Comparison of ENCODE assay signal across 13 cellular contexts in genomic region chr1:16068356-16069270, GRCh38. TPM values are rescaled to one million over a fixed set of nuclear protein-coding genes. Genes with fewer than 3 reads are reported as not detected.
DNase-seq lines count a peak whose midpoint lies in the region; TF ChIP-seq lines count a peak whose summit lies in the region.
"Had no signal": no experiment of that assay in that cellular context is flagged by ENCODE, and none has a peak within 500 bp of the region (broad histone marks: within the 10 kb centered on the region; RNA-seq: fewer than 3 reads in every experiment).

No MANE protein-coding gene starts in this region.

- peak; percentile 62 for DNase-seq in EH (ENCODE audit: low read depth)
- peak; percentile 80 to 95 (median 92) for DNase-seq in adrenal gland
- DNase-seq in left ventricle myocardium inferior: peak; percentile 65
- peak; percentile 56 for DNase-seq in pons (ENCODE audit: low spot score)
- DNase-seq in COR-L47 (lab: John Stamatoyannopoulos, UW): no peak
- DNase-seq in SJCRH30: no peak
- DNase-seq in NCI-H82 treated with DMSO at 0.1 percent for 48 hours (lab: John Stamatoyannopoulos, UW; ENCODE audit: unreplicated experiment): no peak
- no peak for DNase-seq in NCI-H146 (lab: John Stamatoyannopoulos, UW)
- DNase-seq: activated naive CD8-positive, alpha-beta T cell treated with anti-CD3 and anti-CD28 coated beads, Interleukin-2, amount 50 U/mL, for 24 hours; NCI-H446 treated with DMSO at 0.1 percent for 48 hours had no signal

- WGBS in adrenal gland, 4 donors: 43 to 72% (median 49%) methylated on average over 5 to 11 of the region's 11 CpGs

- no peaks in the 10 kb centered on the region for H3K36me3 ChIP-seq in adrenal gland (replicated peaks in 1 of 2)
- no peaks in the 10 kb centered on the region for H3K36me3 ChIP-seq in left ventricle myocardium inferior
- no peaks in the 10 kb centered on the region for H3K36me3 ChIP-seq in SJCRH30

- peak overlapping the region in 3 of 5 donors; percentile 57 to 83 (median 75) for H3K27ac ChIP-seq in adrenal gland
- H3K27ac ChIP-seq in left ventricle myocardium inferior (replicated peaks): peak overlapping the region; percentile 65
- no peak overlapping the region for H3K27ac ChIP-seq in SJCRH30
- H3K27ac ChIP-seq: SK-N-MC had no signal

- peaks cover 24 to 36% of the 10 kb centered on the region in 2 donors for H3K4me1 ChIP-seq in adrenal gland (replicated peaks in 1 of 2)
- peaks cover 41% of the 10 kb centered on the region for H3K4me1 ChIP-seq in left ventricle myocardium inferior
- peaks cover 15% of the 10 kb centered on the region for H3K4me1 ChIP-seq in SJCRH30

- intact Hi-C loops in adrenal gland (cut with DNase I) (no loop called here), left ventricle myocardium inferior (cut with micrococcal nuclease) (no loop called here)

- H3K4me3 ChIP-seq in adrenal gland: no peak overlapping the region
- H3K4me3 ChIP-seq in left ventricle myocardium inferior: no peak overlapping the region
- H3K4me3 ChIP-seq in SJCRH30: no peak overlapping the region
- H3K4me3 ChIP-seq: SK-N-MC, smooth muscle cell had no signal

- H3K9me3 ChIP-seq in adrenal gland (replicated peaks in 1 of 3) (no peaks in the 10 kb centered on the region), left ventricle myocardium inferior (replicated peaks) (no peaks in the 10 kb centered on the region), SJCRH30 (replicated peaks) (no peaks in the 10 kb centered on the region)

- no peaks in the 10 kb centered on the region for H3K27me3 ChIP-seq in adrenal gland
- peaks cover 12% of the 10 kb centered on the region for H3K27me3 ChIP-seq in left ventricle myocardium inferior (ENCODE audit: low read depth)
- H3K27me3 ChIP-seq in SJCRH30: peaks cover 52% of the 10 kb centered on the region

- TF ChIP-seq CTCF in adrenal gland (IDR thresholded peaks at IDR 0.05) (no peak), left ventricle myocardium inferior (IDR thresholded peaks at IDR 0.05; ENCODE audit: borderline replicate concordance) (no peak)

- no peak for TF ChIP-seq POLR2A in adrenal gland (IDR thresholded peaks at IDR 0.05)

RNA-seq across cellular contexts. Expression of gene FAM131C, which starts 4.8 kb away (rescaled TPM):
- total RNA-seq in adrenal gland (10 to 100 TPM in 2 of 8 donors, 1 to 10 TPM in 6; 3.4 to 12.0 (median 7.7) TPM), left ventricle myocardium inferior (5.4 TPM)
- 1 to 10 TPM; 3.0 to 5.0 (median 3.8) TPM for polyA plus RNA-seq in adrenal gland
- 0.10 TPM in 1 of 2 replicates, not detected in the other for total RNA-seq in SJCRH30 (2014; rRNA removed; shearing (Covaris generic))

RNA-seq across cellular contexts. Expression of gene CLCNKB, which starts 25.0 kb away (rescaled TPM):
- total RNA-seq in adrenal gland (1 to 10 TPM in 7 of 8 donors, under 1 TPM in 1; 0.69 to 9.9 (median 2.9) TPM), left ventricle myocardium inferior (1.3 TPM)
- 1 to 10 TPM in 2 of 3 donors, under 1 TPM in 1; 0.88 to 4.4 (median 2.4) TPM for polyA plus RNA-seq in adrenal gland
- 0.08 TPM in 1 of 2 replicates, not detected in the other for total RNA-seq in SJCRH30 (2014; rRNA removed; shearing (Covaris generic))

RNA-seq across cellular contexts. Expression of gene CLCNKA, which starts 46.8 kb away (rescaled TPM):
- 1 to 10 TPM in 5 of 8 donors, under 1 TPM in 3; 0.18 to 4.9 (median 1.7) TPM for total RNA-seq in adrenal gland
- 10 to 100 TPM in 1 of 3 donors, 1 to 10 TPM in 2; 1.5 to 52.5 (median 8.2) TPM for polyA plus RNA-seq in adrenal gland
- 0.16 TPM for total RNA-seq in left ventricle myocardium inferior
- 0.42 TPM in 1 of 2 replicates, not detected in the other for total RNA-seq in SJCRH30 (2014; rRNA removed; shearing (Covaris generic))
- total RNA-seq: epithelial cell of proximal tubule, smooth muscle cell had no signal

RNA-seq across cellular contexts. Expression of gene HSPB7, which starts 50.8 kb away (rescaled TPM):
- total RNA-seq in adrenal gland: 100 to 1,000 TPM in 4 of 8 donors, 10 to 100 TPM in 4; 13.4 to 633 (median 92.8) TPM
- 100 to 1,000 TPM in 1 of 3 donors, 10 to 100 TPM in 2; 52.7 to 488 (median 90.1) TPM for polyA plus RNA-seq in adrenal gland
- total RNA-seq in left ventricle myocardium inferior: 4,061 TPM
- 81.4 and 83.9 TPM in 2 replicates for total RNA-seq in SJCRH30 (2014; rRNA removed; shearing (Covaris generic))
- total RNA-seq: epithelial cell of proximal tubule had no signal

Comparison
In these comparisons a context has a peak if more than half of its experiments do, and no peak if none do; other contexts are left out.
1. DNase-seq: peak in EH (single experiment), adrenal gland (7 of 7), left ventricle myocardium inferior (single experiment) and pons (single experiment); none in COR-L47 (single experiment), SJCRH30 (0 of 2), NCI-H82 treated with DMSO at 0.1 percent for 48 hours (single experiment) and NCI-H146 (single experiment).